1 cellular context compared by ENCODE assay signal in the genomic region with DNA sequence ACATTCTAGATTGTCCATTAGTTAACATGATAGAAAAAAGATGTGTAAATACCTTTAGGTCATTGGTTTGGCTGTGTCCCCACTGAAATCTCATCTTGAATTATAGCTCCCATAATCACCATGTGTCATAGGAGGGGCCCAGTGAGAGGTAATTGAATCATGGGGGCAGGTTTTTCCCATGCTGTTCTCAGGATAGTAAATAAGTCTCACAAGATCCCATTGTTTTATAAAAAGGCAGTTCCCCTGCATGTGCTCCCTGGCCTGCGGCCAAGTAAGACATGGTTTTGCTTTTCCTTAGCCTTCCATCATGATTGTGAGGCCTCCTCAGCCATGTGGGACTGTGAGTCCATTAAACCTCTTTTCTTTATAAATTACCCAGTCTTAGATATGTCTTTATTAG.
TF ChIP-seq lines count a peak whose summit lies in the region.

No MANE protein-coding gene starts in this region.

TF ChIP-seq in HEK293, 187 proteins besides CTCF, POLR2A, EP300 and RAD21 (continued from another document):
- TF ChIP-seq KLF9 (tag by site-specific recombination; IDR thresholded peaks at IDR 0.05; ENCODE audit: low read depth) (no peak), ZNF350 (tag by site-specific recombination; IDR thresholded peaks at IDR 0.05) (peak; percentile 77; the same call in 1 of the 2 replicates), HOXA7 (CRISPR knock-in tag; IDR thresholded peaks at IDR 0.05; ENCODE audit: borderline replicate concordance) (no peak), ZNF138 (tag by site-specific recombination; IDR thresholded peaks at IDR 0.05; ENCODE audit: borderline replicate concordance) (no peak), ZNF416 (tag by site-specific recombination; IDR thresholded peaks at IDR 0.05) (no peak), ZNF701 (tag by site-specific recombination; IDR thresholded peaks at IDR 0.05) (peak; percentile 98)
- TF ChIP-seq, protein P1, sequence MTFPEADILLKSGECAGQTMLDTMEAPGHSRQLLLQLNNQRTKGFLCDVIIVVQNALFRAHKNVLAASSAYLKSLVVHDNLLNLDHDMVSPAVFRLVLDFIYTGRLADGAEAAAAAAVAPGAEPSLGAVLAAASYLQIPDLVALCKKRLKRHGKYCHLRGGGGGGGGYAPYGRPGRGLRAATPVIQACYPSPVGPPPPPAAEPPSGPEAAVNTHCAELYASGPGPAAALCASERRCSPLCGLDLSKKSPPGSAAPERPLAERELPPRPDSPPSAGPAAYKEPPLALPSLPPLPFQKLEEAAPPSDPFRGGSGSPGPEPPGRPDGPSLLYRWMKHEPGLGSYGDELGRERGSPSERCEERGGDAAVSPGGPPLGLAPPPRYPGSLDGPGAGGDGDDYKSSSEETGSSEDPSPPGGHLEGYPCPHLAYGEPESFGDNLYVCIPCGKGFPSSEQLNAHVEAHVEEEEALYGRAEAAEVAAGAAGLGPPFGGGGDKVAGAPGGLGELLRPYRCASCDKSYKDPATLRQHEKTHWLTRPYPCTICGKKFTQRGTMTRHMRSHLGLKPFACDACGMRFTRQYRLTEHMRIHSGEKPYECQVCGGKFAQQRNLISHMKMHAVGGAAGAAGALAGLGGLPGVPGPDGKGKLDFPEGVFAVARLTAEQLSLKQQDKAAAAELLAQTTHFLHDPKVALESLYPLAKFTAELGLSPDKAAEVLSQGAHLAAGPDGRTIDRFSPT (tag by site-specific recombination; IDR thresholded peaks at IDR 0.05): no peak
